8 cellular contexts compared by ENCODE assay signal in genomic region chr20:9609892-9610502, GRCh38.
DNase-seq lines count a peak whose midpoint lies in the region; ATAC-seq, FAIRE-seq and TF ChIP-seq lines count a peak whose summit lies in the region.

No MANE protein-coding gene starts in this region.

- no peak for TF ChIP-seq EP300 in tibial nerve (IDR thresholded peaks at IDR 0.05)

- TF ChIP-seq CTCF in LNCAP (IDR thresholded peaks at IDR 0.05) = peak; percentile 73
- TF ChIP-seq CTCF in tibial nerve (IDR thresholded peaks at IDR 0.05) = peak; percentile 55 to 81 (median 64)

- 24 to 26% methylated on average over 7 of the region's 7 CpGs for WGBS in tibial nerve, 2 donors

- TF ChIP-seq POLR2A in tibial nerve (IDR thresholded peaks at IDR 0.05) = no peak

- H3K9me3 ChIP-seq in tibial nerve = no peaks in the 10 kb centered on the region

- H3K27me3 ChIP-seq in tibial nerve = no peaks in the 10 kb centered on the region

- peak; percentile 14 for DNase-seq in DMS114 treated with DMSO at 0.1 percent for 48 hours (lab: John Stamatoyannopoulos, UW; ENCODE audit: unreplicated experiment)
- DNase-seq in RCC 7860 (ENCODE audit: low spot score) = peak; percentile 14
- peak; percentile 91 for DNase-seq in cerebellar cortex (ENCODE audit: low spot score)
- peak; percentile 67 to 73 for DNase-seq in lung microvascular endothelial cell (ENCODE audit: low read depth in 2 of 2)
- DNase-seq in tibial nerve (ENCODE audit: low spot score in 2 of 2) = peak; percentile 23 to 65
- no peak for DNase-seq in GM19239 (ENCODE audit: insufficient read length, low spot score)

- no peak overlapping the region for H3K27ac ChIP-seq in tibial nerve

- no peak overlapping the region for H3K4me3 ChIP-seq in tibial nerve

- no peaks in the 10 kb centered on the region for H3K36me3 ChIP-seq in tibial nerve

- H3K4me1 ChIP-seq in tibial nerve = no peaks in the 10 kb centered on the region

- FAIRE-seq in RCC 7860 (lab: Jason Lieb, UNC) (peak; percentile 71), GM19239 (lab: Jason Lieb, UNC) (no peak)

- ATAC-seq in GM19455 (IDR thresholded peaks at IDR 0.05; ENCODE audit: unreplicated experiment) = peak; percentile 79
